ENCODE assay signal across 4 cellular contexts in the genomic region with DNA sequence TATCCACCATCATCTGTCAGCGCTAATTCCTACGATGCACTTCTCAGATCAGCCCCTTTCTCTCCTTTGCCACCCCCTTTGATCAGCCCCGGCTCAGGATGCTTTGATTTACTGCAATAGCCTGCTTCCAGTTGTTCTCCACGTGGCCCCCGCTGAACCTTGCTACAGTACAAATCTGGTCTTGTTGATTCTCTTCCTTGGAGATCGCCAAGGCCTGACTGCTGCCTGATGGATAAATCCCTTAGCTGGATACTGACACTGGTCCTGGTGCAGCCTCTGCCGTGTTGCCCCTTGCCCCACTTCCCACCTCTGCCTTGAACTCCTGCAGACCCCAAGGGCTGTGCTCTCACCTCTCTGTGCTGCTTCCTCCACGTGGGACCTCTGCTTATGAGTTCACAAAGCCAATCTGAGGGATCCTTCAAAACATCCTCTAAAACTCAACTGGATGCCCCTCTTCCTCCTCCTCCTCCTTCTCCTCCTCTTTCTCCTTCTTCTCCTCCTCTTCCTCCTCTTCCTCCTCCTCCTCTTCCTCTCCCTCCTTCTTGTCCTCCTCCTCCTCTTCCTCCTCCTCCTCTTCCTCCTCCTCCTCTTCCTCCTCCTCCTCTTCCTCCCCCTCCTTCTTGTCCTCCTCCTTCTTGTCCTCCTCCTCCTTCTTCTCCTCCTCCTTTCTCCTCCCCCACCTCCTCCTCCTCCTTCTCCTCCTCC.
TF ChIP-seq lines count a peak whose summit lies in the region.

No MANE protein-coding gene starts in this region.

TF ChIP-seq in SK-N-SH treated with all-trans-retinoic acid at 6 μM for 48 hours, 23 proteins besides CTCF, POLR2A, EP300 and RAD21:
- TF ChIP-seq TCF4 (CRISPR knock-in tag; IDR thresholded peaks at IDR 0.05; ENCODE audit: borderline replicate concordance): no peak
- TF ChIP-seq, protein P1, sequence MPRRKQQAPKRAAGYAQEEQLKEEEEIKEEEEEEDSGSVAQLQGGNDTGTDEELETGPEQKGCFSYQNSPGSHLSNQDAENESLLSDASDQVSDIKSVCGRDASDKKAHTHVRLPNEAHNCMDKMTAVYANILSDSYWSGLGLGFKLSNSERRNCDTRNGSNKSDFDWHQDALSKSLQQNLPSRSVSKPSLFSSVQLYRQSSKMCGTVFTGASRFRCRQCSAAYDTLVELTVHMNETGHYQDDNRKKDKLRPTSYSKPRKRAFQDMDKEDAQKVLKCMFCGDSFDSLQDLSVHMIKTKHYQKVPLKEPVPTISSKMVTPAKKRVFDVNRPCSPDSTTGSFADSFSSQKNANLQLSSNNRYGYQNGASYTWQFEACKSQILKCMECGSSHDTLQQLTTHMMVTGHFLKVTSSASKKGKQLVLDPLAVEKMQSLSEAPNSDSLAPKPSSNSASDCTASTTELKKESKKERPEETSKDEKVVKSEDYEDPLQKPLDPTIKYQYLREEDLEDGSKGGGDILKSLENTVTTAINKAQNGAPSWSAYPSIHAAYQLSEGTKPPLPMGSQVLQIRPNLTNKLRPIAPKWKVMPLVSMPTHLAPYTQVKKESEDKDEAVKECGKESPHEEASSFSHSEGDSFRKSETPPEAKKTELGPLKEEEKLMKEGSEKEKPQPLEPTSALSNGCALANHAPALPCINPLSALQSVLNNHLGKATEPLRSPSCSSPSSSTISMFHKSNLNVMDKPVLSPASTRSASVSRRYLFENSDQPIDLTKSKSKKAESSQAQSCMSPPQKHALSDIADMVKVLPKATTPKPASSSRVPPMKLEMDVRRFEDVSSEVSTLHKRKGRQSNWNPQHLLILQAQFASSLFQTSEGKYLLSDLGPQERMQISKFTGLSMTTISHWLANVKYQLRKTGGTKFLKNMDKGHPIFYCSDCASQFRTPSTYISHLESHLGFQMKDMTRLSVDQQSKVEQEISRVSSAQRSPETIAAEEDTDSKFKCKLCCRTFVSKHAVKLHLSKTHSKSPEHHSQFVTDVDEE (CRISPR knock-in tag; IDR thresholded peaks at IDR 0.05): no peak
- TF ChIP-seq, protein P2, sequence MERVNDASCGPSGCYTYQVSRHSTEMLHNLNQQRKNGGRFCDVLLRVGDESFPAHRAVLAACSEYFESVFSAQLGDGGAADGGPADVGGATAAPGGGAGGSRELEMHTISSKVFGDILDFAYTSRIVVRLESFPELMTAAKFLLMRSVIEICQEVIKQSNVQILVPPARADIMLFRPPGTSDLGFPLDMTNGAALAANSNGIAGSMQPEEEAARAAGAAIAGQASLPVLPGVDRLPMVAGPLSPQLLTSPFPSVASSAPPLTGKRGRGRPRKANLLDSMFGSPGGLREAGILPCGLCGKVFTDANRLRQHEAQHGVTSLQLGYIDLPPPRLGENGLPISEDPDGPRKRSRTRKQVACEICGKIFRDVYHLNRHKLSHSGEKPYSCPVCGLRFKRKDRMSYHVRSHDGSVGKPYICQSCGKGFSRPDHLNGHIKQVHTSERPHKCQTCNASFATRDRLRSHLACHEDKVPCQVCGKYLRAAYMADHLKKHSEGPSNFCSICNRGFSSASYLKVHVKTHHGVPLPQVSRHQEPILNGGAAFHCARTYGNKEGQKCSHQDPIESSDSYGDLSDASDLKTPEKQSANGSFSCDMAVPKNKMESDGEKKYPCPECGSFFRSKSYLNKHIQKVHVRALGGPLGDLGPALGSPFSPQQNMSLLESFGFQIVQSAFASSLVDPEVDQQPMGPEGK (CRISPR knock-in tag; IDR thresholded peaks at IDR 0.05; ENCODE audit: borderline replicate concordance): no peak

TF ChIP-seq in SK-N-SH, 30 proteins besides CTCF, POLR2A, EP300 and RAD21:
- no peak for TF ChIP-seq ELF1 (IDR thresholded peaks at IDR 0.05)
- TF ChIP-seq FOXJ3 (CRISPR knock-in tag; IDR thresholded peaks at IDR 0.05): no peak
- TF ChIP-seq, protein P3, sequence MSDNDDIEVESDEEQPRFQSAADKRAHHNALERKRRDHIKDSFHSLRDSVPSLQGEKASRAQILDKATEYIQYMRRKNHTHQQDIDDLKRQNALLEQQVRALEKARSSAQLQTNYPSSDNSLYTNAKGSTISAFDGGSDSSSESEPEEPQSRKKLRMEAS (IDR thresholded peaks at IDR 0.05; ENCODE audit: low read depth): no peak
- TF ChIP-seq NFIC (IDR thresholded peaks at IDR 0.05; ENCODE audit: borderline replicate concordance): no peak
- no peak for TF ChIP-seq NRF1 (IDR thresholded peaks at IDR 0.05; ENCODE audit: low read depth, low read length)
- TF ChIP-seq RXRA (IDR thresholded peaks at IDR 0.05; ENCODE audit: borderline replicate concordance, low read depth): no peak
- no peak for TF ChIP-seq TEAD4 (IDR thresholded peaks at IDR 0.05; ENCODE audit: borderline replicate concordance, insufficient read depth)
- TF ChIP-seq JUND (IDR thresholded peaks at IDR 0.05): no peak
- TF ChIP-seq POLR2AphosphoS5 (IDR thresholded peaks at IDR 0.05; ENCODE audit: low read depth, low read length): no peak

TF ChIP-seq in HEK293, 187 proteins besides CTCF, POLR2A, EP300 and RAD21:
- no peak for TF ChIP-seq IKZF3 (tag by site-specific recombination; IDR thresholded peaks at IDR 0.05)
- TF ChIP-seq, protein P4, sequence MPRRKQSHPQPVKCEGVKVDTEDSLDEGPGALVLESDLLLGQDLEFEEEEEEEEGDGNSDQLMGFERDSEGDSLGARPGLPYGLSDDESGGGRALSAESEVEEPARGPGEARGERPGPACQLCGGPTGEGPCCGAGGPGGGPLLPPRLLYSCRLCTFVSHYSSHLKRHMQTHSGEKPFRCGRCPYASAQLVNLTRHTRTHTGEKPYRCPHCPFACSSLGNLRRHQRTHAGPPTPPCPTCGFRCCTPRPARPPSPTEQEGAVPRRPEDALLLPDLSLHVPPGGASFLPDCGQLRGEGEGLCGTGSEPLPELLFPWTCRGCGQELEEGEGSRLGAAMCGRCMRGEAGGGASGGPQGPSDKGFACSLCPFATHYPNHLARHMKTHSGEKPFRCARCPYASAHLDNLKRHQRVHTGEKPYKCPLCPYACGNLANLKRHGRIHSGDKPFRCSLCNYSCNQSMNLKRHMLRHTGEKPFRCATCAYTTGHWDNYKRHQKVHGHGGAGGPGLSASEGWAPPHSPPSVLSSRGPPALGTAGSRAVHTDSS (tag by site-specific recombination; IDR thresholded peaks at IDR 0.05): peak; percentile 92
- TF ChIP-seq ZFHX2 (tag by site-specific recombination; conservative IDR thresholded peaks at IDR 0.05): no peak
TF ChIP-seq in HEK293: peak in this region for 1.

TF ChIP-seq in K562, 482 proteins besides CTCF, POLR2A, EP300 and RAD21:
- 0 out of 2 replicates have a peak, but pooled peaks have one; percentile 24 for TF ChIP-seq ZBTB7A (IDR thresholded peaks at IDR 0.05; ENCODE audit: borderline replicate concordance, control insufficient read depth, low read depth, low read length)
- TF ChIP-seq, protein P5, sequence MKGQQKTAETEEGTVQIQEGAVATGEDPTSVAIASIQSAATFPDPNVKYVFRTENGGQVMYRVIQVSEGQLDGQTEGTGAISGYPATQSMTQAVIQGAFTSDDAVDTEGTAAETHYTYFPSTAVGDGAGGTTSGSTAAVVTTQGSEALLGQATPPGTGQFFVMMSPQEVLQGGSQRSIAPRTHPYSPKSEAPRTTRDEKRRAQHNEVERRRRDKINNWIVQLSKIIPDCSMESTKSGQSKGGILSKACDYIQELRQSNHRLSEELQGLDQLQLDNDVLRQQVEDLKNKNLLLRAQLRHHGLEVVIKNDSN (CRISPR knock-in tag; IDR thresholded peaks at IDR 0.05): 0 out of 2 replicates have a peak, but pooled peaks have one; percentile 7
- no peak for TF ChIP-seq MED1 (CRISPR knock-in tag; IDR thresholded peaks at IDR 0.05; ENCODE audit: borderline replicate concordance)
- peak; percentile 96 for TF ChIP-seq ZNF263 (CRISPR knock-in tag; IDR thresholded peaks at IDR 0.05; ENCODE audit: borderline replicate concordance)
- no peak for TF ChIP-seq ZNF764 (CRISPR knock-in tag; IDR thresholded peaks at IDR 0.05; ENCODE audit: low read depth)
TF ChIP-seq in K562: peak in this region for 3.
